ENCODE assay signal across 2 cellular contexts in genomic region chr1:144014528-144014927, GRCh38. TPM values are rescaled to one million over a fixed set of nuclear protein-coding genes. Genes with fewer than 3 reads are reported as not detected.
"Had no signal": no experiment of that assay in that cellular context is flagged by ENCODE, and none has a peak within 500 bp of the region (broad histone marks: within the 10 kb centered on the region; RNA-seq: fewer than 3 reads in every experiment).

No MANE protein-coding gene starts in this region.

RNA-seq across cellular contexts. Expression of gene FAM72C, which starts 42.7 kb away (rescaled TPM):
- total RNA-seq: HT-29 had no signal
- polyA plus RNA-seq: IgD-negative memory B cell had no signal
